Comparison of ENCODE assay signal across 1 cellular context in the genomic region with DNA sequence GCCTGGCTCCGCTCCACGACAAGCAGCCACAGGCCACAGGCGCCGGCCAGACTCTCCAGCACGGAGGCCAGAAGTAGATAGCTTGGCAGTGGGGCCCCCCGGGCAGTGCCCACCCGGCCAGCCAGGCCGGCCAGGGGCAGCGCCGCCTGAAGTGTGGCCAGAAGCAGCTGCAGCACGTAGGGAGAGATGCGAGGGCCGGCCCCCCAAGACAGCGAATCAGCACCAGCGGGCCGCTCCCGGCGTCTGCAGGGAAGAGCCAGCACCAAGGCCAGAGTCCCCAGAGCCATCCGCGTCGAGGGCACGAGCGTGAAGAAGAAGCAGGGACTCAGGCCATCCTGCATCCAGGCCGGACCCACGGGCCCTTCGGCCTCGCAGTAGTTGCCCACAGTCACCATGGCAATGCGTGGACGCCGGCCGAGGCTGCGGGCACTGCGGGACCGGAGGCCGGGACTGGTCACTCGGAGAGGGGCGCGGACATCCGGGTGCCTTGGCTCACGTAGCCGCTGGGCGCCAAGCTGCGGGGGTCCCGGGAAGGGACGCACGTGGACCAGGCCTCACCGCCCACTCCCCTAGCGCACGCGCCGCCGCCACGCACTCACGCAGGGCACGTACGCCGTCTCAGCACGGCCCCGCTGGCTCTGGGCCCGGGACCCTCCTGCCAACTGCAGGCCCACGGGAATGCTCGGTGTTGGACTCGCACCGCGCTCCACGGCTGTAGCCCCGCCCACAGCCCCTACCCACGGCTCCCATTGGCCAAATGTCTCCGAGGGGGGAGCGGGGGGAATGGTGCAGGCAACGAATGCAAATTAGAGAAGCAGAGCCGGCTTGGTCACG.
TF ChIP-seq lines count a peak whose summit lies in the region.

Gene ABCB6 (minus strand): TSS at position 680 of the 834 bp plus-strand sequence. CDS start 285 bp downstream, at position 395.

TF ChIP-seq in GM12878, 131 proteins besides CTCF, POLR2A, EP300 and RAD21 (continued from another document and continues in another):
- TF ChIP-seq ZBTB11 (CRISPR knock-in tag; IDR thresholded peaks at IDR 0.05) (no peak), MTA3 (IDR thresholded peaks at IDR 0.05; ENCODE audit: borderline replicate concordance, low read length) (no peak), CHD2 (IDR thresholded peaks at IDR 0.05; ENCODE audit: borderline replicate concordance, low read depth, low read length) (0 out of 2 replicates have a peak, but pooled peaks have one; percentile 38), MXI1 (IDR thresholded peaks at IDR 0.05; ENCODE audit: low read depth, low read length) (peak; percentile 57), ZBTB4 (CRISPR knock-in tag; IDR thresholded peaks at IDR 0.05) (no peak), DPF2 (IDR thresholded peaks at IDR 0.05) (peak; percentile 55; the same call in 1 of the 2 replicates), FOXM1 (IDR thresholded peaks at IDR 0.05; ENCODE audit: low read depth, low read length) (no peak), SMARCA5 (IDR thresholded peaks at IDR 0.05) (peak; percentile 49), EGR1 (IDR thresholded peaks at IDR 0.05; ENCODE audit: borderline replicate concordance in 1 of 2, low read depth in 2 of 2, low read length in 2 of 2) (peak; percentile 9 to 65; a peak in 1 of 3 replicates), POLR2AphosphoS2 (IDR thresholded peaks at IDR 0.05; ENCODE audit: low read depth, low read length) (peak; percentile 91), NBN (IDR thresholded peaks at IDR 0.05) (0 out of 2 replicates have a peak, but pooled peaks have one; percentile 14), STAT3 (IDR thresholded peaks at IDR 0.05; ENCODE audit: low read depth, low read length) (no peak), ETV6 (conservative IDR thresholded peaks at IDR 0.05 in 1 of 2, IDR thresholded peaks at IDR 0.05 in 1 of 2; ENCODE audit: borderline replicate concordance in 1 of 2, low read depth in 1 of 2) (no peak), CREB1 (IDR thresholded peaks at IDR 0.05; ENCODE audit: low read depth) (0 out of 2 replicates have a peak, but pooled peaks have one; percentile 54), USF2 (IDR thresholded peaks at IDR 0.05; ENCODE audit: borderline replicate concordance, low read depth, low read length) (peak; percentile 89), FOXK2 (IDR thresholded peaks at IDR 0.05) (0 out of 2 replicates have a peak, but pooled peaks have one; percentile 5), KAT2A (conservative IDR thresholded peaks at IDR 0.05; ENCODE audit: control insufficient read depth, low read depth, low read length) (no peak), SRF (IDR thresholded peaks at IDR 0.05; ENCODE audit: low read depth in 2 of 2, low read length in 2 of 2) (no peak), NR2C2 (IDR thresholded peaks at IDR 0.05; ENCODE audit: borderline replicate concordance, control insufficient read depth, insufficient read length, low read depth) (no peak), JUND (IDR thresholded peaks at IDR 0.05; ENCODE audit: low read depth, low read length) (no peak), RB1 (IDR thresholded peaks at IDR 0.05; ENCODE audit: borderline replicate concordance) (peak; percentile 73; the same call in 1 of the 2 replicates), RFX5 (IDR thresholded peaks at IDR 0.05; ENCODE audit: low read depth, low read length) (no peak), STAT1 (conservative IDR thresholded peaks at IDR 0.05) (no peak), HCFC1 (IDR thresholded peaks at IDR 0.05; ENCODE audit: low read length) (no peak; the same call in 1 of the 2 replicates), USF1 (IDR thresholded peaks at IDR 0.05; ENCODE audit: borderline replicate concordance, extremely low read length, insufficient read depth, low read depth, low read length) (no peak), MEF2B (IDR thresholded peaks at IDR 0.05; ENCODE audit: partially characterized antibody, poor library complexity, severe bottlenecking) (peak; percentile 27), ATF3 (IDR thresholded peaks at IDR 0.05; ENCODE audit: borderline replicate concordance, extremely low read depth, low read depth, low read length) (peak; percentile 78; the same call in 1 of the 2 replicates)
- TF ChIP-seq, protein P1, sequence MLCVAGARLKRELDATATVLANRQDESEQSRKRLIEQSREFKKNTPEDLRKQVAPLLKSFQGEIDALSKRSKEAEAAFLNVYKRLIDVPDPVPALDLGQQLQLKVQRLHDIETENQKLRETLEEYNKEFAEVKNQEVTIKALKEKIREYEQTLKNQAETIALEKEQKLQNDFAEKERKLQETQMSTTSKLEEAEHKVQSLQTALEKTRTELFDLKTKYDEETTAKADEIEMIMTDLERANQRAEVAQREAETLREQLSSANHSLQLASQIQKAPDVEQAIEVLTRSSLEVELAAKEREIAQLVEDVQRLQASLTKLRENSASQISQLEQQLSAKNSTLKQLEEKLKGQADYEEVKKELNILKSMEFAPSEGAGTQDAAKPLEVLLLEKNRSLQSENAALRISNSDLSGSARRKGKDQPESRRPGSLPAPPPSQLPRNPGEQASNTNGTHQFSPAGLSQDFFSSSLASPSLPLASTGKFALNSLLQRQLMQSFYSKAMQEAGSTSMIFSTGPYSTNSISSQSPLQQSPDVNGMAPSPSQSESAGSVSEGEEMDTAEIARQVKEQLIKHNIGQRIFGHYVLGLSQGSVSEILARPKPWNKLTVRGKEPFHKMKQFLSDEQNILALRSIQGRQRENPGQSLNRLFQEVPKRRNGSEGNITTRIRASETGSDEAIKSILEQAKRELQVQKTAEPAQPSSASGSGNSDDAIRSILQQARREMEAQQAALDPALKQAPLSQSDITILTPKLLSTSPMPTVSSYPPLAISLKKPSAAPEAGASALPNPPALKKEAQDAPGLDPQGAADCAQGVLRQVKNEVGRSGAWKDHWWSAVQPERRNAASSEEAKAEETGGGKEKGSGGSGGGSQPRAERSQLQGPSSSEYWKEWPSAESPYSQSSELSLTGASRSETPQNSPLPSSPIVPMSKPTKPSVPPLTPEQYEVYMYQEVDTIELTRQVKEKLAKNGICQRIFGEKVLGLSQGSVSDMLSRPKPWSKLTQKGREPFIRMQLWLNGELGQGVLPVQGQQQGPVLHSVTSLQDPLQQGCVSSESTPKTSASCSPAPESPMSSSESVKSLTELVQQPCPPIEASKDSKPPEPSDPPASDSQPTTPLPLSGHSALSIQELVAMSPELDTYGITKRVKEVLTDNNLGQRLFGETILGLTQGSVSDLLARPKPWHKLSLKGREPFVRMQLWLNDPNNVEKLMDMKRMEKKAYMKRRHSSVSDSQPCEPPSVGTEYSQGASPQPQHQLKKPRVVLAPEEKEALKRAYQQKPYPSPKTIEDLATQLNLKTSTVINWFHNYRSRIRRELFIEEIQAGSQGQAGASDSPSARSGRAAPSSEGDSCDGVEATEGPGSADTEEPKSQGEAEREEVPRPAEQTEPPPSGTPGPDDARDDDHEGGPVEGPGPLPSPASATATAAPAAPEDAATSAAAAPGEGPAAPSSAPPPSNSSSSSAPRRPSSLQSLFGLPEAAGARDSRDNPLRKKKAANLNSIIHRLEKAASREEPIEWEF (IDR thresholded peaks at IDR 0.05; ENCODE audit: insufficient replicate concordance, low read depth, low read length) = no peak
- TF ChIP-seq, protein P2, sequence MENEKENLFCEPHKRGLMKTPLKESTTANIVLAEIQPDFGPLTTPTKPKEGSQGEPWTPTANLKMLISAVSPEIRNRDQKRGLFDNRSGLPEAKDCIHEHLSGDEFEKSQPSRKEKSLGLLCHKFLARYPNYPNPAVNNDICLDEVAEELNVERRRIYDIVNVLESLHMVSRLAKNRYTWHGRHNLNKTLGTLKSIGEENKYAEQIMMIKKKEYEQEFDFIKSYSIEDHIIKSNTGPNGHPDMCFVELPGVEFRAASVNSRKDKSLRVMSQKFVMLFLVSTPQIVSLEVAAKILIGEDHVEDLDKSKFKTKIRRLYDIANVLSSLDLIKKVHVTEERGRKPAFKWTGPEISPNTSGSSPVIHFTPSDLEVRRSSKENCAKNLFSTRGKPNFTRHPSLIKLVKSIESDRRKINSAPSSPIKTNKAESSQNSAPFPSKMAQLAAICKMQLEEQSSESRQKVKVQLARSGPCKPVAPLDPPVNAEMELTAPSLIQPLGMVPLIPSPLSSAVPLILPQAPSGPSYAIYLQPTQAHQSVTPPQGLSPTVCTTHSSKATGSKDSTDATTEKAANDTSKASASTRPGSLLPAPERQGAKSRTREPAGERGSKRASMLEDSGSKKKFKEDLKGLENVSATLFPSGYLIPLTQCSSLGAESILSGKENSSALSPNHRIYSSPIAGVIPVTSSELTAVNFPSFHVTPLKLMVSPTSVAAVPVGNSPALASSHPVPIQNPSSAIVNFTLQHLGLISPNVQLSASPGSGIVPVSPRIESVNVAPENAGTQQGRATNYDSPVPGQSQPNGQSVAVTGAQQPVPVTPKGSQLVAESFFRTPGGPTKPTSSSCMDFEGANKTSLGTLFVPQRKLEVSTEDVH (IDR thresholded peaks at IDR 0.05; ENCODE audit: low read depth, partially characterized antibody) = no peak
